In the genomic region with DNA sequence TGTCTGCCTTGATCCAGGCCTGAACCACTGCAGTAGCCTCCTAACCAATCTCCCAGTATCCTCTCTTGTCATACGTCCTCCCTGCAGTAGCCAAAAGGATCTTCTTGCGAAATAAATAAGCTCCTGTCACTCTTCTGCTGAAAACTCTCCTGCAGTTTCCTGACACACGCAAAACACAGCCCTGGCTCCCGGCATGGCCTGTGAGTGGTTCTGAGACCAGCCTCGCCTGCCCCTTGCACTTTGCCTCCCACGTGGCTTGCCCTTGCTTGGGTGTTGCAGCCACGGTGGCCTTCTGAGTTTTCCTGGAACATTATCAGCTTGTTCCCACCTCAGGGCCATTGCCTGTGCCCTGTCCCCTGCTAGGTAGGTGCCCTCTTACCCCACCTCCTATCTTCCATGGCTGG, we compare ENCODE assay signal across 1 cellular context.
TF ChIP-seq lines count a peak whose summit lies in the region.

No MANE protein-coding gene starts in this region.

TF ChIP-seq in GM23338, 12 proteins besides CTCF, POLR2A, EP300 and RAD21:
- no peak for TF ChIP-seq POLR2AphosphoS5 (IDR thresholded peaks at IDR 0.05; ENCODE audit: low read depth)
